In genomic region chr2:20064841-20065240, GRCh38 we compare ENCODE assay signal across 23 cellular contexts. TPM values are rescaled to one million over a fixed set of nuclear protein-coding genes. Genes with fewer than 3 reads are reported as not detected.
"Had no signal": no experiment of that assay in that cellular context is flagged by ENCODE, and none has a peak within 500 bp of the region (broad histone marks: within the 10 kb centered on the region; RNA-seq: fewer than 3 reads in every experiment).

No MANE protein-coding gene starts in this region.

- H3K9me3 ChIP-seq: ascending aorta, ovary, psoas muscle, suprapubic skin, tibial nerve, uterus had no signal

- H3K27me3 ChIP-seq: ascending aorta, brain microvascular endothelial cell, heart left ventricle, ovary, suprapubic skin, tibial nerve, uterus had no signal

- H3K36me3 ChIP-seq: ascending aorta, brain microvascular endothelial cell, heart left ventricle, ovary, suprapubic skin, tibial nerve, uterus had no signal

- H3K4me1 ChIP-seq: psoas muscle had no signal

- H3K27ac ChIP-seq: brain microvascular endothelial cell, ovary, psoas muscle, suprapubic skin, uterus had no signal

- H3K4me3 ChIP-seq: ascending aorta, heart left ventricle, ovary, psoas muscle, suprapubic skin, tibial nerve, uterus had no signal

- H3K27ac Mint-ChIP-seq: activated CD8-positive, alpha-beta T cell treated with anti-CD3 and anti-CD28 coated beads, Interleukin-2, amount 10 ng/mL, durations not matched to agents 7 days and 5 days; activated naive CD4-positive, alpha-beta T cell treated with anti-CD3 and anti-CD28 coated beads, Interleukin-2, amount 50 U/mL, for 72 hours; activated T-helper 17 cell treated with anti-CD3 and anti-CD28 coated beads, Interleukin-2, amount 50 U/mL, for 72 hours; stimulated activated naive CD8-positive, alpha-beta T cell treated with anti-CD3 and anti-CD28 coated beads, Interleukin-15, Interleukin-2, amounts not matched to agents 100 ng/mL and 50 ng/mL, for 24 hours had no signal

- DNase-seq: activated CD4-positive, alpha-beta T cell treated with anti-CD3 and anti-CD28 coated beads for 1 hour; activated CD4-positive, alpha-beta T cell treated with anti-CD3 and anti-CD28 coated beads, Interleukin-2, amount 50 U/mL, for 1 hour; activated CD8-positive, alpha-beta T cell treated with anti-CD3 and anti-CD28 coated beads, Interleukin-2, amount 10 ng/mL, durations not matched to agents 7 days and 5 days; brain microvascular endothelial cell; central memory CD4-positive, alpha-beta T cell; effector memory CD8-positive, alpha-beta T cell; heart left ventricle; left cardiac atrium; mesendoderm; naive thymus-derived CD8-positive, alpha-beta T cell; ovary; psoas muscle; right cardiac atrium; stimulated activated CD4-positive, alpha-beta T cell treated with anti-CD3 and anti-CD28 coated beads, Interleukin-1b, Interleukin-23, amount 100 ng/mL, for 48 hours; T-helper 9 cell; uterus had no signal

- H3K4me3 Mint-ChIP-seq: activated CD8-positive, alpha-beta T cell treated with anti-CD3 and anti-CD28 coated beads, Interleukin-2, amount 10 ng/mL, durations not matched to agents 7 days and 5 days; activated T-helper 17 cell treated with anti-CD3 and anti-CD28 coated beads, Interleukin-2, amount 50 U/mL, for 72 hours; effector memory CD8-positive, alpha-beta T cell; naive thymus-derived CD8-positive, alpha-beta T cell; stimulated activated naive CD8-positive, alpha-beta T cell treated with anti-CD3 and anti-CD28 coated beads, Interleukin-15, Interleukin-2, amounts not matched to agents 100 ng/mL and 50 ng/mL, for 24 hours had no signal

- ATAC-seq: activated CD8-positive, alpha-beta T cell treated with anti-CD3 and anti-CD28 coated beads, Interleukin-2, amount 10 ng/mL, durations not matched to agents 7 days and 5 days; activated naive CD4-positive, alpha-beta T cell treated with anti-CD3 and anti-CD28 coated beads, Interleukin-2, amount 50 U/mL, for 72 hours; activated T-helper 17 cell treated with anti-CD3 and anti-CD28 coated beads, Interleukin-2, amount 50 U/mL, for 72 hours; effector memory CD8-positive, alpha-beta T cell; heart left ventricle; left cardiac atrium; naive thymus-derived CD8-positive, alpha-beta T cell; psoas muscle; right cardiac atrium had no signal

- H3K4me1 Mint-ChIP-seq: activated T-helper 17 cell treated with anti-CD3 and anti-CD28 coated beads, Interleukin-2, amount 50 U/mL, for 72 hours had no signal

- H3K9me3 Mint-ChIP-seq: effector memory CD8-positive, alpha-beta T cell; stimulated activated naive CD8-positive, alpha-beta T cell treated with anti-CD3 and anti-CD28 coated beads, Interleukin-15, Interleukin-2, amounts not matched to agents 100 ng/mL and 50 ng/mL, for 24 hours had no signal

RNA-seq across cellular contexts. Expression of gene MATN3, which starts 52.4 kb away (rescaled TPM):
- total RNA-seq: activated CD8-positive, alpha-beta T cell treated with anti-CD3 and anti-CD28 coated beads, Interleukin-2, amount 10 ng/mL, durations not matched to agents 7 days and 5 days; activated naive CD4-positive, alpha-beta T cell treated with anti-CD3 and anti-CD28 coated beads, Interleukin-2, amount 50 U/mL, for 72 hours; activated T-helper 17 cell treated with anti-CD3 and anti-CD28 coated beads, Interleukin-2, amount 50 U/mL, for 72 hours; naive thymus-derived CD8-positive, alpha-beta T cell; T-helper 1 cell treated with Interleukin-12 subunit alpha and Interleukin-12 subunit beta and Interleukin-4 antibody, amounts not matched to agents 30 ng/mL and 1 ng/mL, for 36 hours had no signal
- polyA plus RNA-seq: naive thymus-derived CD8-positive, alpha-beta T cell had no signal
